Comparison of ENCODE assay signal across 16 cellular contexts in the genomic region with DNA sequence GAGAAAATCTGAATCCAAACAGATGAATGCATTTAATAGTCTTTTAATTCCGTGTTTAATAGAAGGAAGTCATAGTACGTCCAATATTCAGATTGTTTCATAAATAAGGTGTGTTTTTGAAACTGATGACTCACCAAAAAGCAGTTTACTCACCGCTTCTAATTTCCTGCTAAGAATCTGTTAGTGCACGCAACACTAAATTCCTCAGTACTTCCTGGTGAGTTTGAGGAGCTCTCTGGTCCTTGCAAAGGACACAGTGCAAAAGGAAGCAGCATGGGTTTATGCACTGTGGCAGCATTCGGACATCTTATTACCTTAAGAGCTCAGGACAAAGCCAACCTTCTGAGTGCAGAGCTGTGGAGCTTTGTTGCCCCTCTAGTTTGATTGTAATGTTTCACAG. TPM values are rescaled to one million over a fixed set of nuclear protein-coding genes. Genes with fewer than 3 reads are reported as not detected.
DNase-seq lines count a peak whose midpoint lies in the region; ATAC-seq and TF ChIP-seq lines count a peak whose summit lies in the region.
"Had no signal": no experiment of that assay in that cellular context is flagged by ENCODE, and none has a peak within 500 bp of the region (broad histone marks: within the 10 kb centered on the region; RNA-seq: fewer than 3 reads in every experiment).

No MANE protein-coding gene starts in this region.

- H3K4me3 ChIP-seq in esophagus squamous epithelium (no peak overlapping the region), smooth muscle cell (no peak overlapping the region)

- no peaks in the 10 kb centered on the region for H3K79me2 ChIP-seq in smooth muscle cell (ENCODE audit: low read depth)

- H3K4me1 Mint-ChIP-seq in HFFc6 (ENCODE audit: low read depth) = peaks cover 29% of the 10 kb centered on the region
- H3K4me1 Mint-ChIP-seq in natural killer cell = peaks cover 5 to 6% of the 10 kb centered on the region in 2 donors

- no peak overlapping the region for H3K4me2 ChIP-seq in smooth muscle cell

- TF ChIP-seq CTCF in HFFc6 (IDR thresholded peaks at IDR 0.05) = no peak
- TF ChIP-seq CTCF in esophagus squamous epithelium (IDR thresholded peaks at IDR 0.05) = no peak
- no peak for TF ChIP-seq CTCF in smooth muscle cell (IDR thresholded peaks at IDR 0.05; ENCODE audit: borderline replicate concordance, insufficient read depth, poor library complexity, severe bottlenecking)
- no peak for TF ChIP-seq CTCF in natural killer cell (IDR thresholded peaks at IDR 0.05)

- intact Hi-C loops in esophagus squamous epithelium (cut with DNase I) (loop anchor here (10.0 kb wide), 1 partner anchor 190 kb away; no protein-coding TSS in a partner anchor), natural killer cell (cut with micrococcal nuclease) (loop anchor here (10.0 kb wide), 1 partner anchor 200 kb away; no protein-coding TSS in a partner anchor)

- peaks cover 2% of the 10 kb centered on the region; the same call in 1 of the 2 replicates for H3K27me3 Mint-ChIP-seq in HFFc6 (ENCODE audit: insufficient read depth)
- peaks cover 10 to 13% of the 10 kb centered on the region in 2 donors for H3K27me3 Mint-ChIP-seq in natural killer cell (ENCODE audit: low read depth in 2 of 2)

- H3F3A ChIP-seq in smooth muscle cell (ENCODE audit: low read depth) = no peaks in the 10 kb centered on the region

- H3K27me3 ChIP-seq in esophagus squamous epithelium (no peaks in the 10 kb centered on the region), smooth muscle cell (ENCODE audit: low read depth) (peaks cover 3% of the 10 kb centered on the region)

- peak overlapping the region; percentile 76 to 88 (median 83) for H3K27ac ChIP-seq in esophagus squamous epithelium
- peak overlapping the region; percentile 32 for H3K27ac ChIP-seq in smooth muscle cell (ENCODE audit: low read depth)

- DNase-seq in HFFc6 = peak; percentile 33
- DNase-seq in RPMI7951 (ENCODE audit: low read depth) = peak; percentile 85
- no peak for DNase-seq in esophagus squamous epithelium (lab: John Stamatoyannopoulos, UW)
- DNase-seq in smooth muscle cell (lab: John Stamatoyannopoulos, UW; ENCODE audit: unreplicated experiment) = no peak
- no peak for DNase-seq in KG1 (lab: John Stamatoyannopoulos, UW)
- no peak for DNase-seq in GDM1 (lab: John Stamatoyannopoulos, UW)
- no peak for DNase-seq in natural killer cell
- DNase-seq: activated CD4-positive, alpha-beta T cell treated with anti-CD3 and anti-CD28 coated beads, Interleukin-2, amount 50 U/mL, for 48 hours; activated naive CD4-positive, alpha-beta T cell treated with anti-CD3 and anti-CD28 coated beads, Interleukin-2, amount 50 U/mL, for 16 hours; head of caudate nucleus; MV-4-11; NCI-H524; retina; substantia nigra had no signal

- no peak overlapping the region for H3K27ac Mint-ChIP-seq in HFFc6
- no peak overlapping the region for H3K27ac Mint-ChIP-seq in natural killer cell

- H3K36me3 ChIP-seq in esophagus squamous epithelium = no peaks in the 10 kb centered on the region
- no peaks in the 10 kb centered on the region for H3K36me3 ChIP-seq in smooth muscle cell (ENCODE audit: low read depth)

- H3K4me3 Mint-ChIP-seq in HFFc6 (no peak overlapping the region), natural killer cell (no peak overlapping the region)

- H4K20me1 ChIP-seq in smooth muscle cell (ENCODE audit: low read depth) = no peaks in the 10 kb centered on the region

- H2AFZ ChIP-seq in smooth muscle cell (ENCODE audit: low read depth) = no peak overlapping the region

- 28 to 49% methylated on average over 4 to 5 of the region's 5 CpGs for WGBS in esophagus squamous epithelium, 2 donors
- 70% methylated on average over 5 of the region's 5 CpGs for WGBS in smooth muscle cell (ENCODE audit: low lambda C conversion rate)

- H3K9ac ChIP-seq in smooth muscle cell (ENCODE audit: low read depth) = no peak overlapping the region

- H3K36me3 Mint-ChIP-seq in HFFc6 (ENCODE audit: low read depth) (no peaks in the 10 kb centered on the region), natural killer cell (no peaks in the 10 kb centered on the region)

- H3K9me3 Mint-ChIP-seq in HFFc6 (no peaks in the 10 kb centered on the region), natural killer cell (no peaks in the 10 kb centered on the region)

- TF ChIP-seq POLR2A in esophagus squamous epithelium (IDR thresholded peaks at IDR 0.05) = no peak

- H3K4me1 ChIP-seq in esophagus squamous epithelium = peaks cover 10 to 59% (median 12%) of the 10 kb centered on the region in 3 donors
- H3K4me1 ChIP-seq in smooth muscle cell (ENCODE audit: low read depth) = no peaks in the 10 kb centered on the region

- no peaks in the 10 kb centered on the region for H3K9me3 ChIP-seq in esophagus squamous epithelium
- H3K9me3 ChIP-seq in smooth muscle cell (replicated peaks; ENCODE audit: low read depth) = no peaks in the 10 kb centered on the region

- no peak for ATAC-seq in HG03045 (IDR thresholded peaks at IDR 0.05; ENCODE audit: unreplicated experiment)
- ATAC-seq in natural killer cell = no peak

RNA-seq across cellular contexts. Expression of a gene that starts 2.3 kb away (rescaled TPM):
- total RNA-seq in HFFc6 (2021; fragmentation: NEBNext Ultra II Directional; extraction: Animal tissue kit (Norgen Biotek cat#: 25700)) = not detected
- total RNA-seq in RPMI7951 (2014; rRNA removed; shearing (Covaris generic)) = 0.24 and 0.39 TPM in 2 replicates
- total RNA-seq in esophagus squamous epithelium (10 to 100 TPM in 3 of 4 donors, 1 to 10 TPM in 1; 7.4 to 57.0 (median 43.6) TPM), smooth muscle cell (not detected in 2 replicates), natural killer cell (not detected)
- not detected in 2 replicates for polyA plus RNA-seq in smooth muscle cell
- total RNA-seq: dermis microvascular lymphatic vessel endothelial cell had no signal

Comparison
In these comparisons a context has a peak if more than half of its experiments do, and no peak if none do; other contexts are left out.
1. DNase-seq: peak in HFFc6 (single experiment) and RPMI7951 (single experiment); none in esophagus squamous epithelium (single experiment), smooth muscle cell (single experiment), KG1 (single experiment), GDM1 (single experiment) and natural killer cell (single experiment).